1 cellular context compared by ENCODE assay signal in the genomic region with DNA sequence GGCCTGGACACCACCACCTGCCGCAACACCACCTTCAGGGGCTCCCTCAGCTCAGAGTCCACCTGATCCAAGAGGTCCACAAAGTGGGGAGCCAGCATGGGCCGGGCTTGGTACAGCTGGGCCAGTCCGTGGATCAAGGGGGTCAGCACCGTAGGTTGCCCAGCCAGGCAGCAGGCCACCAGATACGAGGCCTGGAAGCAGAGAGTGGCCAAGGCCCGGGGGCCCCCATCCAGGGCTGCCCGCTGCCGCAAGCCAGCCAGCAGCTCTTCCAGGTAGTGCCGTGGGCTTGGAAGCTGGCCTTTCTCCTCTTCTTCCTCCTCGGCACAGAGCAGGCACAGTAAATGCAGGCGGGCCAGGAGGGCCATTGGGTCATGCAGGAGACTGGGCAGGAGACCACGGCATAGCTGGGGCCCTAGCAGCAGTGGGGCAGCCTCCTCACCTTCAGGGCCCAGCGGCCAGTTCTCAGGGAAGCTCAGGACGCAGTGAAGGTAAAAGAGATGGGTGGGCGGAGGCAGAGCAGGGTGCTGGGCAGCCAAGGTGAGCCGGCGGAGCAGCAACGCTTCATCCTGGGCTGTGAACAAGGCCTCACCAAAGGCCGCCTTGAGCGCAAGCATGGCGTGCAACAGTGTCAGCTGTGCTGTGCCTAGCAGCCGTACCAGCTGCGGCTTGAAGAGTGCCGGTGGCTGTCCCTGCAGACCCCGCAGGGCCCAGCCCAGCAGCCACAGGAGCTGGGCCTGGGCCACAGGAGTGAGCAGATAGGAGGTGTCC.
TF ChIP-seq lines count a peak whose summit lies in the region.

No MANE protein-coding gene starts in this region.

TF ChIP-seq in IMR-90, 13 proteins besides CTCF, POLR2A, EP300 and RAD21 (continued from another document):
- TF ChIP-seq MAZ (IDR thresholded peaks at IDR 0.05; ENCODE audit: borderline replicate concordance, low read depth, low read length), result no peak
- TF ChIP-seq, protein P1, sequence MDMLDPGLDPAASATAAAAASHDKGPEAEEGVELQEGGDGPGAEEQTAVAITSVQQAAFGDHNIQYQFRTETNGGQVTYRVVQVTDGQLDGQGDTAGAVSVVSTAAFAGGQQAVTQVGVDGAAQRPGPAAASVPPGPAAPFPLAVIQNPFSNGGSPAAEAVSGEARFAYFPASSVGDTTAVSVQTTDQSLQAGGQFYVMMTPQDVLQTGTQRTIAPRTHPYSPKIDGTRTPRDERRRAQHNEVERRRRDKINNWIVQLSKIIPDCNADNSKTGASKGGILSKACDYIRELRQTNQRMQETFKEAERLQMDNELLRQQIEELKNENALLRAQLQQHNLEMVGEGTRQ (IDR thresholded peaks at IDR 0.05; ENCODE audit: low read depth, low read length), result no peak
- TF ChIP-seq, protein P2, sequence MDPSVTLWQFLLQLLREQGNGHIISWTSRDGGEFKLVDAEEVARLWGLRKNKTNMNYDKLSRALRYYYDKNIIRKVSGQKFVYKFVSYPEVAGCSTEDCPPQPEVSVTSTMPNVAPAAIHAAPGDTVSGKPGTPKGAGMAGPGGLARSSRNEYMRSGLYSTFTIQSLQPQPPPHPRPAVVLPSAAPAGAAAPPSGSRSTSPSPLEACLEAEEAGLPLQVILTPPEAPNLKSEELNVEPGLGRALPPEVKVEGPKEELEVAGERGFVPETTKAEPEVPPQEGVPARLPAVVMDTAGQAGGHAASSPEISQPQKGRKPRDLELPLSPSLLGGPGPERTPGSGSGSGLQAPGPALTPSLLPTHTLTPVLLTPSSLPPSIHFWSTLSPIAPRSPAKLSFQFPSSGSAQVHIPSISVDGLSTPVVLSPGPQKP (IDR thresholded peaks at IDR 0.05; ENCODE audit: borderline replicate concordance, low read depth, low read length), result no peak
- no peak for TF ChIP-seq RCOR1 (IDR thresholded peaks at IDR 0.05; ENCODE audit: insufficient replicate concordance, low read length)
